Comparison of ENCODE assay signal across 1 cellular context in the genomic region with DNA sequence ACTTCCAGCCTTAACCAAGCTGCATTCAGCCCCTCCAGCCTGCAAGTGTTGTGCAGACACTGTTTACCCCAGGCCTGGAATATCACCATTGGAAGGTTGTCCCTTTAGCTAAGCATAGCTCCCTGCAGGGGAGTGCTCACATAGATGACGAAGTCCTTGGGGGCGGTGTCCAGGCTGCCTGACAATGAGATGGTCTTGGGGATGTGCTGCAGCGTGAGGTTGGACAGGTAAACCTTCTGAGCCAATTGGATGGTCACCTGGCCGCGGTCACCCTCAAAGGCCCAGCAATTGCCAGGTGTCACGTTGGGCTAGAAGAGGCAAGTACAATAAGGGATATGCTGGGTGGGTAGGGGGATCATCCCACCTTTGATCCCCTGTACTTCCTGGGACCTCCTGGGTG.
TF ChIP-seq lines count a peak whose summit lies in the region.

No MANE protein-coding gene starts in this region.

TF ChIP-seq in HepG2, 621 proteins besides CTCF, POLR2A, EP300 and RAD21:
- TF ChIP-seq ATF7 (IDR thresholded peaks at IDR 0.05): no peak
- no peak for TF ChIP-seq ATF7 (CRISPR knock-in tag; IDR thresholded peaks at IDR 0.05)
- TF ChIP-seq, protein P1, sequence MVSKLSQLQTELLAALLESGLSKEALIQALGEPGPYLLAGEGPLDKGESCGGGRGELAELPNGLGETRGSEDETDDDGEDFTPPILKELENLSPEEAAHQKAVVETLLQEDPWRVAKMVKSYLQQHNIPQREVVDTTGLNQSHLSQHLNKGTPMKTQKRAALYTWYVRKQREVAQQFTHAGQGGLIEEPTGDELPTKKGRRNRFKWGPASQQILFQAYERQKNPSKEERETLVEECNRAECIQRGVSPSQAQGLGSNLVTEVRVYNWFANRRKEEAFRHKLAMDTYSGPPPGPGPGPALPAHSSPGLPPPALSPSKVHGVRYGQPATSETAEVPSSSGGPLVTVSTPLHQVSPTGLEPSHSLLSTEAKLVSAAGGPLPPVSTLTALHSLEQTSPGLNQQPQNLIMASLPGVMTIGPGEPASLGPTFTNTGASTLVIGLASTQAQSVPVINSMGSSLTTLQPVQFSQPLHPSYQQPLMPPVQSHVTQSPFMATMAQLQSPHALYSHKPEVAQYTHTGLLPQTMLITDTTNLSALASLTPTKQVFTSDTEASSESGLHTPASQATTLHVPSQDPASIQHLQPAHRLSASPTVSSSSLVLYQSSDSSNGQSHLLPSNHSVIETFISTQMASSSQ (IDR thresholded peaks at IDR 0.05; ENCODE audit: low read depth): no peak
- TF ChIP-seq, protein P1 (CRISPR knock-in tag; IDR thresholded peaks at IDR 0.05; ENCODE audit: borderline replicate concordance): 0 out of 2 replicates have a peak, but pooled peaks have one; percentile 15
